29 cellular contexts compared by ENCODE assay signal in genomic region chr11:57983211-57983610, GRCh38. TPM values are rescaled to one million over a fixed set of nuclear protein-coding genes. Genes with fewer than 3 reads are reported as not detected.
"Had no signal": no experiment of that assay in that cellular context is flagged by ENCODE, and none has a peak within 500 bp of the region (broad histone marks: within the 10 kb centered on the region; RNA-seq: fewer than 3 reads in every experiment).

No MANE protein-coding gene starts in this region.

- H3K9me3 ChIP-seq: ovary, prostate gland, thoracic aorta, upper lobe of left lung, vagina had no signal

- ATAC-seq: activated CD4-positive, alpha-beta T cell treated with anti-CD3 and anti-CD28 coated beads for 36 hours; activated T-cell treated with anti-CD3 and anti-CD28 coated beads, Interleukin-2, amount 50 U/mL, for 72 hours; effector memory CD8-positive, alpha-beta T cell; foreskin keratinocyte; heart right ventricle; left lung; natural killer cell treated with Interleukin-12 subunit alpha and Interleukin-12 subunit beta and Interleukin-15 and Interleukin-18, amount 100 ng/mL, for 72 hours had no signal

- H3K27ac ChIP-seq: ascending aorta, brain microvascular endothelial cell, coronary artery, foreskin keratinocyte, left lung, ovary, prostate gland, spleen, thoracic aorta, upper lobe of left lung, vagina had no signal

- H3K4me1 ChIP-seq: foreskin keratinocyte, left lung, prostate gland, spleen, upper lobe of left lung, vagina had no signal

- H3K36me3 ChIP-seq: ascending aorta, brain microvascular endothelial cell, heart right ventricle, left lung, ovary, prostate gland, spleen, thoracic aorta, upper lobe of left lung, vagina had no signal

- H3K4me3 ChIP-seq: ascending aorta, coronary artery, dorsolateral prefrontal cortex, heart right ventricle, left lung, ovary, prostate gland, spleen, thoracic aorta, upper lobe of left lung, vagina had no signal

- H3K27me3 ChIP-seq: ascending aorta, brain microvascular endothelial cell, dorsolateral prefrontal cortex, foreskin keratinocyte, heart right ventricle, left lung, ovary, spleen, upper lobe of left lung, vagina had no signal

- DNase-seq: activated CD4-positive, alpha-beta T cell treated with anti-CD3 and anti-CD28 coated beads for 36 hours; activated CD4-positive, alpha-beta T cell treated with anti-CD3 and anti-CD28 coated beads, Interleukin-2, amount 50 U/mL, for 4 hours; activated CD4-positive, CD25-positive, alpha-beta regulatory T cell; activated effector memory CD4-positive, alpha-beta T cell treated with Interleukin-2 at 50 U/mL for 16 hours; activated naive CD4-positive, alpha-beta T cell treated with anti-CD3 and anti-CD28 coated beads for 36 hours; activated naive CD8-positive, alpha-beta T cell treated with anti-CD3 and anti-CD28 coated beads, Interleukin-2, amount 10 ng/mL, durations not matched to agents 7 days and 5 days; activated T-cell treated with anti-CD3 and anti-CD28 coated beads for 4 hours; activated T-cell treated with anti-CD3 and anti-CD28 coated beads, Interleukin-2, amount 50 U/mL, for 72 hours; brain microvascular endothelial cell; dorsolateral prefrontal cortex; effector memory CD8-positive, alpha-beta T cell; foreskin keratinocyte; heart right ventricle; left lung; ovary; right cardiac atrium; spleen; stimulated activated naive CD4-positive, alpha-beta T cell; T-helper 1 cell; upper lobe of left lung had no signal

RNA-seq across cellular contexts. Expression of gene OR9Q1, which starts 40.5 kb away (rescaled TPM):
- polyA plus RNA-seq: endothelial cell of umbilical vein, esophagus, fibroblast of lung, foreskin keratinocyte, heart right ventricle, ovary, right cardiac atrium, spleen had no signal

RNA-seq across cellular contexts. Expression of gene OR6Q1, which starts 47.5 kb away (rescaled TPM):
- polyA plus RNA-seq: endothelial cell of umbilical vein, esophagus, fibroblast of lung, foreskin keratinocyte, heart right ventricle, ovary, right cardiac atrium, spleen had no signal
